In genomic region chr14:76856769-76857168, GRCh38 we compare ENCODE assay signal across 34 cellular contexts. TPM values are rescaled to one million over a fixed set of nuclear protein-coding genes. Genes with fewer than 3 reads are reported as not detected.
"Had no signal": no experiment of that assay in that cellular context is flagged by ENCODE, and none has a peak within 500 bp of the region (broad histone marks: within the 10 kb centered on the region; RNA-seq: fewer than 3 reads in every experiment).

No MANE protein-coding gene starts in this region.

- ATAC-seq: naive thymus-derived CD4-positive, alpha-beta T cell; natural killer cell; psoas muscle; right cardiac atrium; sciatic nerve; stimulated activated memory B cell treated with anti-CD40 and anti-IgM and Interleukin-4, amounts not matched to agents 10 μg/mL and 1 μg/mL and 100 μg/mL, for 72 hours; stimulated activated naive CD8-positive, alpha-beta T cell treated with anti-CD3 and anti-CD28 coated beads, Interleukin-15, amount 100 ng/mL, for 72 hours; stimulated activated naive CD8-positive, alpha-beta T cell treated with anti-CD3 and anti-CD28 coated beads, Interleukin-15, Interleukin-2, amounts not matched to agents 100 U/mL and 50 U/mL, for 24 hours; upper lobe of right lung had no signal

- H2AFZ ChIP-seq: neural progenitor cell, parathyroid adenoma had no signal

- H3K36me3 ChIP-seq: neural progenitor cell, ovary, spleen, suprapubic skin, tibial artery, transverse colon, upper lobe of right lung, vagina had no signal

- H3K27ac ChIP-seq: neural progenitor cell, ovary, parathyroid adenoma, psoas muscle, skin epidermis, spleen, suprapubic skin, testis, tibial artery, transverse colon, upper lobe of right lung, vagina had no signal

- H3K4me1 ChIP-seq: parathyroid adenoma, psoas muscle, spleen, suprapubic skin, testis, tibial artery, transverse colon, upper lobe of right lung, vagina had no signal

- H3K79me2 ChIP-seq: parathyroid adenoma had no signal

- DNase-seq: naive thymus-derived CD4-positive, alpha-beta T cell; natural killer cell; occipital lobe; ovary; psoas muscle; right cardiac atrium; spleen; stimulated activated CD4-positive, alpha-beta T cell treated with anti-CD3 and anti-CD28 coated beads, Interleukin-12 subunit alpha, Interleukin-12 subunit beta, amount 100 ng/mL, for 4 hours; stimulated activated CD4-positive, alpha-beta T cell treated with anti-CD3 and anti-CD28 coated beads, Interleukin-1b, Interleukin-23, amount 100 ng/mL, for 48 hours; stimulated activated CD4-positive, alpha-beta T cell treated with anti-CD3 and anti-CD28 coated beads, Interleukin-4, amount 100 ng/mL, for 1 hour; stimulated activated CD4-positive, alpha-beta T cell treated with anti-CD3 and anti-CD28 coated beads, Interleukin-4, amount 100 ng/mL, for 4 hours; stimulated activated CD8-positive, alpha-beta memory T cell treated with anti-CD3 and anti-CD28 coated beads, Interleukin-4, amount 100 ng/mL, for 48 hours; stimulated activated naive CD4-positive, alpha-beta T cell; stimulated activated naive CD8-positive, alpha-beta T cell treated with anti-CD3 and anti-CD28 coated beads, Interleukin-15, amount 100 ng/mL, for 72 hours; stimulated activated naive CD8-positive, alpha-beta T cell treated with anti-CD3 and anti-CD28 coated beads, Interleukin-15, Interleukin-2, amounts not matched to agents 100 U/mL and 50 U/mL, for 24 hours; substantia nigra; testis; tibial artery; transverse colon; upper lobe of right lung had no signal

- H3K9ac ChIP-seq: neural progenitor cell, parathyroid adenoma had no signal

- H3K27me3 ChIP-seq: neural progenitor cell, ovary, spleen, suprapubic skin, testis, transverse colon, upper lobe of right lung, vagina had no signal

- H3K9me3 ChIP-seq: ovary, psoas muscle, spleen, suprapubic skin, testis, tibial artery, transverse colon, upper lobe of right lung, vagina had no signal

- H3K4me3 ChIP-seq: neural progenitor cell, ovary, psoas muscle, skin epidermis, smooth muscle cell, spleen, suprapubic skin, testis, tibial artery, transverse colon, upper lobe of right lung, vagina had no signal

- H3K4me2 ChIP-seq: neural progenitor cell, smooth muscle cell had no signal

RNA-seq across cellular contexts. Expression of gene LRRC74A, which starts 30.6 kb away (rescaled TPM):
- total RNA-seq: naive thymus-derived CD4-positive, alpha-beta T cell; natural killer cell; occipital lobe; osteoblast; progenitor cell of endocrine pancreas; psoas muscle; renal cortical epithelial cell; sciatic nerve; smooth muscle cell; suprapubic skin; transverse colon; upper lobe of right lung; urinary bladder; vagina had no signal
- polyA plus RNA-seq: naive thymus-derived CD4-positive, alpha-beta T cell; neural cell; psoas muscle; right cardiac atrium; smooth muscle cell; thymus; urinary bladder had no signal
